In genomic region chr2:184155791-184156190, GRCh38 we compare ENCODE assay signal across 17 cellular contexts.
DNase-seq lines count a peak whose midpoint lies in the region; TF ChIP-seq lines count a peak whose summit lies in the region.
"Had no signal": no experiment of that assay in that cellular context is flagged by ENCODE, and none has a peak within 500 bp of the region (broad histone marks: within the 10 kb centered on the region; RNA-seq: fewer than 3 reads in every experiment).

No MANE protein-coding gene starts in this region.

- no peaks in the 10 kb centered on the region for H3K36me3 ChIP-seq in HAP-1 (replicated peaks)
- H3K36me3 ChIP-seq: BE2C, BLaER1 had no signal

- in situ Hi-C loops in HAP-1 (cut with MboI; ENCODE audit: low sequenced_read_pairs): no loop called here

- no peaks in the 10 kb centered on the region for H3K27me3 ChIP-seq in HAP-1 (ENCODE audit: low read depth)
- H3K27me3 ChIP-seq: BE2C, BLaER1 had no signal

- H3K4me3 ChIP-seq in HAP-1: no peak overlapping the region
- no peak overlapping the region for H3K4me3 ChIP-seq in retinal pigment epithelial cell (ENCODE audit: low read length)
- H3K4me3 ChIP-seq: BLaER1, GM12878 had no signal

- no peak for TF ChIP-seq CTCF in retinal pigment epithelial cell (conservative IDR thresholded peaks at IDR 0.05; ENCODE audit: low read depth, low read length)

- peaks cover 32% of the 10 kb centered on the region for H3K4me1 ChIP-seq in HAP-1
- H3K4me1 ChIP-seq: BE2C, BLaER1 had no signal

- H3K9me3 ChIP-seq in HAP-1: no peaks in the 10 kb centered on the region
- H3K9me3 ChIP-seq: BE2C, BLaER1 had no signal

- DNase-seq in NCI-H82 (lab: John Stamatoyannopoulos, UW): peak; percentile 20
- DNase-seq in NCI-H82 treated with DMSO at 0.1 percent for 48 hours (lab: John Stamatoyannopoulos, UW; ENCODE audit: unreplicated experiment): no peak
- peak; percentile 11 to 94 for DNase-seq in HAP-1 (ENCODE audit: low spot score in 2 of 2)
- DNase-seq in retinal pigment epithelial cell (ENCODE audit: low read depth): peak; percentile 24
- no peak for DNase-seq in NCI-H187 (lab: John Stamatoyannopoulos, UW)
- no peak for DNase-seq in GF-D8 (lab: John Stamatoyannopoulos, UW)
- DNase-seq: 8988T; ACHN; BE2C; C1 segment of cervical spinal cord; CD4-positive, alpha-beta memory T cell; CD4-positive, CD25-positive, alpha-beta regulatory T cell; CD8-positive, alpha-beta memory T cell; COR-L47; DMS79 treated with DMSO at 0.1 percent for 48 hours had no signal

Comparison
In these comparisons a context has a peak if more than half of its experiments do, and no peak if none do; other contexts are left out.
1. DNase-seq: peak in NCI-H82 (single experiment), HAP-1 (2 of 2) and retinal pigment epithelial cell (single experiment); none in NCI-H82 treated with DMSO at 0.1 percent for 48 hours (single experiment), NCI-H187 (0 of 2) and GF-D8 (single experiment).